In the genomic region with DNA sequence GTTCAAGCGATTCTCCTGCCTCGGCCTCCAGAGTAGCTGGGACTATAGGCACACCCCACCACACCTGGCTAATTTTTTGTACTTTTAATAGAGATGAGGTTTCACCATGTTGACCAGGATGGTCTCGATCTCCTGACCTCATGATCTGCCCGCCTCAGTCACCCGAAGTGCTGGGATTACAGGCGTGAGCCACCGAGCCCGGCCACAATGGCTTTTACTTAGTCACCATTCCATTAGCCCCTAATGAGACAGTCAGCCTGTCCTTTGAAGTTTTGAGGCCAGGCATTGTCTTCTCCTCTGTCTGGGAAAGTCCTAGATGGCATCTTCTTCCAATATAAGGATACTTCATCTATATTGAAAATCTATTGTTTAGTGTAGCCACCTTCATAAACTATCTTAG, we compare ENCODE assay signal across 22 cellular contexts.
DNase-seq lines count a peak whose midpoint lies in the region.
"Had no signal": no experiment of that assay in that cellular context is flagged by ENCODE, and none has a peak within 500 bp of the region (broad histone marks: within the 10 kb centered on the region; RNA-seq: fewer than 3 reads in every experiment).

No MANE protein-coding gene starts in this region.

- peak; percentile 53 for DNase-seq in islet precursor cell
- no peak for DNase-seq in HUDEP-2 (lab: John Stamatoyannopoulos, UW; ENCODE audit: unreplicated experiment in 76 of 76)
- DNase-seq: 8988T; ACHN; AML-193; BE2C; C1 segment of cervical spinal cord; Caco-2; Calu3; CD4-positive, alpha-beta memory T cell; CD4-positive, alpha-beta T cell; CD4-positive, CD25-positive, alpha-beta regulatory T cell; CD8-positive, alpha-beta memory T cell; CD8-positive, alpha-beta T cell; COR-L47; DMS 273 treated with DMSO at 0.1 percent for 48 hours; DMS153; DMS53; DMS79; DMS79 treated with DMSO at 0.1 percent for 48 hours; DND-41; EL had no signal
